ENCODE assay signal across 1 cellular context in the genomic region with DNA sequence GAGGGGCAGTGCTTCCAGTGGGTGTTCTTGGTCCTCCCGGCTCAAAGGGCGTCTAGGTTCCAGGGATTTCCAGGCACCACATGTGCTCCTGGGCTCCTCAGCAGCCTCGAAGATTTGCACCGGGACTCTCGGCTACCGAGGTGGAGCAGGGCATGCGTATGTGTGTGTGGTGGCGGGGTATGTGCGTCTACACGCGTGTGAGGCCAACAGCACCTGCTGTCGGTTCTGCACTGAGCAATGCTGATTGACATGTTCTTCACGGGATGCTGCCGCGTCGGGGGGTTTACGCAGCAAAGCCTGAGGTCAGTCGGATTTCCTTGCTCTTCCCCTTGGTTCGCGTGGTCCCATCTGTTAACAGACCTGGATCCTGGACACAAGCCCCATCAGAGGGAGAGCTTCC.
TF ChIP-seq lines count a peak whose summit lies in the region.

No MANE protein-coding gene starts in this region.

TF ChIP-seq in IMR-90, 13 proteins besides CTCF, POLR2A, EP300 and RAD21:
- TF ChIP-seq, protein P1, sequence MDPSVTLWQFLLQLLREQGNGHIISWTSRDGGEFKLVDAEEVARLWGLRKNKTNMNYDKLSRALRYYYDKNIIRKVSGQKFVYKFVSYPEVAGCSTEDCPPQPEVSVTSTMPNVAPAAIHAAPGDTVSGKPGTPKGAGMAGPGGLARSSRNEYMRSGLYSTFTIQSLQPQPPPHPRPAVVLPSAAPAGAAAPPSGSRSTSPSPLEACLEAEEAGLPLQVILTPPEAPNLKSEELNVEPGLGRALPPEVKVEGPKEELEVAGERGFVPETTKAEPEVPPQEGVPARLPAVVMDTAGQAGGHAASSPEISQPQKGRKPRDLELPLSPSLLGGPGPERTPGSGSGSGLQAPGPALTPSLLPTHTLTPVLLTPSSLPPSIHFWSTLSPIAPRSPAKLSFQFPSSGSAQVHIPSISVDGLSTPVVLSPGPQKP (IDR thresholded peaks at IDR 0.05; ENCODE audit: borderline replicate concordance, low read depth, low read length) = no peak
- TF ChIP-seq RFX5 (IDR thresholded peaks at IDR 0.05; ENCODE audit: low read depth, low read length) = no peak
- TF ChIP-seq CEBPB (IDR thresholded peaks at IDR 0.05; ENCODE audit: low read depth, low read length) = no peak
- no peak for TF ChIP-seq SMC3 (IDR thresholded peaks at IDR 0.05; ENCODE audit: low read depth, low read length)
- TF ChIP-seq MAZ (IDR thresholded peaks at IDR 0.05; ENCODE audit: borderline replicate concordance, low read depth, low read length) = no peak
- TF ChIP-seq MXI1 (IDR thresholded peaks at IDR 0.05; ENCODE audit: borderline replicate concordance, low read depth, low read length) = no peak
- TF ChIP-seq NFE2L2 (IDR thresholded peaks at IDR 0.05; ENCODE audit: low read depth, low read length) = no peak
- TF ChIP-seq FOS (IDR thresholded peaks at IDR 0.05; ENCODE audit: low read depth, low read length) = no peak
- TF ChIP-seq RCOR1 (IDR thresholded peaks at IDR 0.05; ENCODE audit: insufficient replicate concordance, low read length) = no peak
- TF ChIP-seq CHD1 (IDR thresholded peaks at IDR 0.05; ENCODE audit: low read depth, low read length) = no peak
- no peak for TF ChIP-seq BHLHE40 (IDR thresholded peaks at IDR 0.05; ENCODE audit: low read depth, low read length)
- TF ChIP-seq, protein P2, sequence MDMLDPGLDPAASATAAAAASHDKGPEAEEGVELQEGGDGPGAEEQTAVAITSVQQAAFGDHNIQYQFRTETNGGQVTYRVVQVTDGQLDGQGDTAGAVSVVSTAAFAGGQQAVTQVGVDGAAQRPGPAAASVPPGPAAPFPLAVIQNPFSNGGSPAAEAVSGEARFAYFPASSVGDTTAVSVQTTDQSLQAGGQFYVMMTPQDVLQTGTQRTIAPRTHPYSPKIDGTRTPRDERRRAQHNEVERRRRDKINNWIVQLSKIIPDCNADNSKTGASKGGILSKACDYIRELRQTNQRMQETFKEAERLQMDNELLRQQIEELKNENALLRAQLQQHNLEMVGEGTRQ (IDR thresholded peaks at IDR 0.05; ENCODE audit: low read depth, low read length) = no peak
- no peak for TF ChIP-seq MAFK (IDR thresholded peaks at IDR 0.05; ENCODE audit: low read depth, low read length)
TF ChIP-seq in IMR-90: peak in this region for 0.
